In the genomic region with DNA sequence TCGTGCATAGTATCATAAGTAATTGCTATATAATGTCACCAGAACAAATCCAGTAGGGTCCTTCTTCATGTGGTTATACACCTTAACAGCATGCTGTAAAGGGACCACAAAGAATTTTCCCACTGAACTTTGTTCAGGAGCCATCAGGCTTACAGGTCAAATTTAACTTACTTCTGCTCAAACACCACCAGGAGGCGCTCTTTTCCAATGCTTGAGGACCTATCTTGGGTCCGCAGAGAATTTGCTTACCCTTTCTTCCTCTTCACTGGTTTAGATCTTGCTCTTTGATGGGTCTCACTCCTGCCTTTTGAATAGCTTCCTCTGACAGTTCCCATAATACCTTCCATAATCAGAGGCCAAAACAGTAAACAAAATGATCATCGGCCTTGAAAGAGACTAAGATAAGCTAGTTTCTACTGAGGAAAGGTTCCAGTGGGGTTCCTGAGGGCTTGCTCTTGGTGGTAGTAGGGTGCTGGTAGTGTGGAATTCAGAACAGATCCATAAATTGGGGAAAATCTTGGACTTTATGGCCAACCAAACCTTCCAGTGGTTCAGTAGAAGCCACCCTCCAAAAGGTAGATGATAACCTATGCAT, we compare ENCODE assay signal across 8 cellular contexts. TPM values are rescaled to one million over a fixed set of nuclear protein-coding genes. Genes with fewer than 3 reads are reported as not detected.
DNase-seq lines count a peak whose midpoint lies in the region; ATAC-seq and TF ChIP-seq lines count a peak whose summit lies in the region.

No MANE protein-coding gene starts in this region.

- no peaks in the 10 kb centered on the region for H3K27me3 ChIP-seq in right lobe of liver

- ATAC-seq in right lobe of liver (peak; percentile 87 to 95 (median 92)), GM18519 (IDR thresholded peaks at IDR 0.05; ENCODE audit: low FRiP score, unreplicated experiment) (no peak)

- H3K4me1 ChIP-seq in right lobe of liver = peaks cover 0 to 3% (median 0%) of the 10 kb centered on the region in 4 donors

- intact Hi-C loops in right lobe of liver (cut with DNase I) = loop anchor here (5.0 to 10.0 kb wide), 2 partner anchors 73 to 75 kb away; no protein-coding TSS in a partner anchor

- TF ChIP-seq CTCF in VCaP (conservative IDR thresholded peaks at IDR 0.05) (peak; percentile 88), right lobe of liver (IDR thresholded peaks at IDR 0.05) (peak; percentile 81 to 94 (median 87))

- WGBS in right lobe of liver (ENCODE audit: insufficient coverage, low coverage, low lambda C conversion rate, missing lambda C conversion rate) = 19% methylated on average over 4 of the region's 4 CpGs

- DNase-seq in NOMO-1 (lab: John Stamatoyannopoulos, UW; ENCODE audit: unreplicated experiment in 2 of 2) = peak; percentile 42 to 61
- DNase-seq in NOMO-1 treated with dmso at 0.1 percent for 144 hours (lab: John Stamatoyannopoulos, UW; ENCODE audit: unreplicated experiment) = no peak
- DNase-seq in NCI-H2107 (lab: John Stamatoyannopoulos, UW) = peak; percentile 53
- DNase-seq in cerebellum (ENCODE audit: low spot score) = peak; percentile 65
- peak in 1 of 3 donors; percentile 63 for DNase-seq in right lobe of liver
- DNase-seq in stimulated activated CD8-positive, alpha-beta memory T cell treated with anti-CD3 and anti-CD28 coated beads, Interleukin-15, amount 100 ng/mL, for 1 hour (ENCODE audit: low read depth) = peak; percentile 37

- TF ChIP-seq POLR2A in right lobe of liver (IDR thresholded peaks at IDR 0.05) = no peak

- H3K27ac ChIP-seq in VCaP (no peak overlapping the region), right lobe of liver (no peak overlapping the region)

- peaks cover 0 to 9% (median 0%) of the 10 kb centered on the region in 4 donors for H3K9me3 ChIP-seq in right lobe of liver

- no peak overlapping the region for H3K4me3 ChIP-seq in right lobe of liver

- H3K36me3 ChIP-seq in right lobe of liver = no peaks in the 10 kb centered on the region

RNA-seq across cellular contexts. Expression of gene SCGB2B2, which starts 37.4 kb away (rescaled TPM):
- total RNA-seq in cerebellum = 1.6 TPM
- under 1 TPM; 0.20 to 0.68 (median 0.39) TPM for total RNA-seq in right lobe of liver

RNA-seq across cellular contexts. Expression of gene ZNF302, which starts 37.9 kb away (rescaled TPM):
- 62.4 TPM for total RNA-seq in cerebellum
- 10 to 100 TPM in 3 of 6 experiments, 1 to 10 TPM in 3; 7.3 to 14.5 (median 10.1) TPM for total RNA-seq in right lobe of liver
